ENCODE assay signal across 8 cellular contexts in the genomic region with DNA sequence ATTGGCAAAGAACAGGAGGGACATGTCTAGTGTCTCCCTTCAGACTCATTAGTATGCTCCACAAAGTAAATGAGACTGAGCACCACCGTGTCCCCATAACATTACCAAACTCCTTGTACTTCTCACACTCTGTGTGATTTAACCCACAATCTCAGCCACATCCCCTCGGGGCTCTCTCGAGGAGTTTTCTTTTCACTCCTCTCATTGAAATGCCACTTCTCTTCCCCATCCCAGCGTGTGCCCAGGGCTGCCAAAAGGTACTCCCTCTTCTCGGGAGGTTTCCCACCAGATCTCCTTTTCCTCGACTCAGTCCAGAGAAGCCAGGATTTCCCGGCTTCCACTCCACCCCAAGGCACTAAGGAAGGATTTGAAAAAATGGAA. TPM values are rescaled to one million over a fixed set of nuclear protein-coding genes. Genes with fewer than 3 reads are reported as not detected.
DNase-seq lines count a peak whose midpoint lies in the region; ATAC-seq and TF ChIP-seq lines count a peak whose summit lies in the region.

No MANE protein-coding gene starts in this region.

- peaks cover 2% of the 10 kb centered on the region for H3K79me2 ChIP-seq in parathyroid adenoma

- no peaks in the 10 kb centered on the region for H3K9me3 ChIP-seq in parathyroid adenoma (ENCODE audit: control insufficient read depth, low read length)

- H3K4me3 ChIP-seq in fibroblast of mammary gland (ENCODE audit: control insufficient read depth, low read depth, low read length), result peak overlapping the region; percentile 75
- peak overlapping the region; percentile 81 for H3K4me3 ChIP-seq in parathyroid adenoma (ENCODE audit: low read depth, low read length)

- peak overlapping the region; percentile 91 for H3K4me2 ChIP-seq in parathyroid adenoma (ENCODE audit: low read length)

- H3K36me3 ChIP-seq in parathyroid adenoma (ENCODE audit: control insufficient read depth, insufficient read depth, low read length), result no peaks in the 10 kb centered on the region

- peaks cover 2% of the 10 kb centered on the region for H3K4me1 ChIP-seq in parathyroid adenoma

- no peaks in the 10 kb centered on the region for H3K27me3 ChIP-seq in parathyroid adenoma (ENCODE audit: control insufficient read depth, insufficient read depth, low read length)

- peak; percentile 3 for DNase-seq in activated naive CD4-positive, alpha-beta T cell treated with Interleukin-2 at 50 U/mL for 16 hours
- no peak for DNase-seq in activated naive CD4-positive, alpha-beta T cell (lab: John Stamatoyannopoulos, UW)
- DNase-seq in UCSD-AML1 (lab: John Stamatoyannopoulos, UW; ENCODE audit: unreplicated experiment), result peak; percentile 30
- DNase-seq in fibroblast of mammary gland (ENCODE audit: low read depth), result no peak
- DNase-seq in omental fat pad (ENCODE audit: low spot score), result no peak
- no peak for DNase-seq in occipital lobe (lab: John Stamatoyannopoulos, UW)
- DNase-seq in dedifferentiated amniotic fluid mesenchymal stem cell (ENCODE audit: extremely low spot score), result no peak

- ATAC-seq in omental fat pad (ENCODE audit: low FRiP score), result no peak

- H3K9ac ChIP-seq in parathyroid adenoma, result peak overlapping the region; percentile 53

- H3K27ac ChIP-seq in parathyroid adenoma, result peak overlapping the region; percentile 43

- no peak for TF ChIP-seq CTCF in fibroblast of mammary gland (conservative IDR thresholded peaks at IDR 0.05; ENCODE audit: control insufficient read depth, insufficient read depth, low read depth, low read length)
- no peak for TF ChIP-seq CTCF in parathyroid adenoma (IDR thresholded peaks at IDR 0.05)
- TF ChIP-seq CTCF in omental fat pad (IDR thresholded peaks at IDR 0.05), result no peak

- peak overlapping the region; percentile 70 for H2AFZ ChIP-seq in parathyroid adenoma

RNA-seq across cellular contexts. Expression of a gene that starts 1.1 kb away (rescaled TPM):
- total RNA-seq in omental fat pad (10 to 100 TPM; 41.2 to 80.7 (median 60.1) TPM), occipital lobe (454 TPM)

Comparison
In these comparisons a context has a peak if more than half of its experiments do, and no peak if none do; other contexts are left out.
1. DNase-seq: peak in activated naive CD4-positive, alpha-beta T cell treated with Interleukin-2 at 50 U/mL for 16 hours (single experiment) and UCSD-AML1 (single experiment); none in activated naive CD4-positive, alpha-beta T cell (0 of 4), fibroblast of mammary gland (single experiment), omental fat pad (single experiment), occipital lobe (single experiment) and dedifferentiated amniotic fluid mesenchymal stem cell (single experiment).